ENCODE assay signal across 23 cellular contexts in the genomic region with DNA sequence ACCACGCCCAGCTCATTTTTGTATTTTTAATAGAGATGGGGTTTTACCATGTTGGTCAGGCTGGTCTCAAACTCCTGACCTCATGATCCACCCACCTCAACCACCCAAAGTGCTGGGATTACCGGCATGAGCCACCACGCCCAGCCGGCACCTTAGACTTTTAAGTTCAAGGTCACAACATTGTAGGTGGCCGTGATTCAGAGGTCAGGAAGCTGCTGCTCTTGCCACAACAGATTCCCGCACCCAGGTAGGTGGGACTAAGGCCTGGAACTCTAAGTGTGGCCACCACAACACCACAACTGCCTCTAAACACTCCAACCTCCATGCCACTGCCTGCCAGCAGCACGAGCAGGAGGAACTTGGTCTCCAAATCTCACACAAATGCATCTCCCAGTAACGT.
A peak's percentile ranks its signal among the peaks of the same experiment; 100 is the strongest.
DNase-seq lines count a peak whose midpoint lies in the region; ATAC-seq, FAIRE-seq and TF ChIP-seq lines count a peak whose summit lies in the region.
"Had no signal": no experiment of that assay in that cellular context is flagged by ENCODE, and none has a peak within 500 bp of the region (broad histone marks: within the 10 kb centered on the region; RNA-seq: fewer than 3 reads in every experiment).

No MANE protein-coding gene starts in this region.

- no peak for DNase-seq in HCT116 (ENCODE audit: low read depth, low spot score)
- DNase-seq in M059J (ENCODE audit: low read depth), result peak; percentile 8
- peak in 1 of 2 donors; percentile 15 for DNase-seq in foreskin keratinocyte
- DNase-seq in urothelium cell line (ENCODE audit: low spot score), result peak; percentile 40
- no peak for DNase-seq in DMS153 treated with DMSO at 0.1 percent for 48 hours (lab: John Stamatoyannopoulos, UW; ENCODE audit: unreplicated experiment)
- no peak for DNase-seq in NCI-H69 (lab: John Stamatoyannopoulos, UW)
- DNase-seq in AG08395 (ENCODE audit: low spot score), result no peak
- DNase-seq: BE2C; Calu3; CD8-positive, alpha-beta memory T cell; DND-41; H7; HFFc6; Kasumi-1; MG63; NCI-H1105 treated with DMSO at 0.1 percent for 48 hours; NCI-H146; NCI-H446 treated with DMSO at 0.1 percent for 48 hours; NCI-H526; RPMI8226; SHP77 had no signal

- H4K20me1 ChIP-seq in HCT116 (ENCODE audit: insufficient read depth), result no peaks in the 10 kb centered on the region; the same call in 1 of the 2 replicates

- TF ChIP-seq RAD21 in HCT116 (IDR thresholded peaks at IDR 0.05; ENCODE audit: low read depth), result no peak

- H2AFZ ChIP-seq in HCT116 (ENCODE audit: low read depth, low read length, poor library complexity, severe bottlenecking), result no peak overlapping the region

- CTCF ChIA-PET in HCT116 (lab: Charles Lee), result no interaction called here

- intact Hi-C loops in HCT116 (cut with micrococcal nuclease), result loop anchor here (5.0 kb wide), 1 partner anchor 413 kb away; no protein-coding TSS in a partner anchor

- BruUV-seq in HCT116 (replicated peaks; lab: Mats Ljungman, UMichigan), result no TSS peak

- peak; percentile 72 for ATAC-seq in HCT116
- ATAC-seq in foreskin keratinocyte, result peak; percentile 38

- no peaks in the 10 kb centered on the region for H3K27me3 ChIP-seq in HCT116 (ENCODE audit: insufficient read depth, low read length)
- H3K27me3 ChIP-seq in foreskin keratinocyte, result no peaks in the 10 kb centered on the region
- H3K27me3 ChIP-seq: BE2C, MG63 had no signal

- H3K9me3 ChIP-seq in HCT116 (ENCODE audit: control insufficient read depth in 1 of 2, insufficient read depth in 1 of 2, low read depth in 1 of 2, low read length in 2 of 2), result no peaks in the 10 kb centered on the region
- H3K9me3 ChIP-seq: BE2C, MG63 had no signal

- H3K9me2 ChIP-seq in HCT116 (ENCODE audit: insufficient read depth), result no peaks in the 10 kb centered on the region

- TF ChIP-seq CTCF in HCT116 (IDR thresholded peaks at IDR 0.05 in 2 of 3, conservative IDR thresholded peaks at IDR 0.05 in 1 of 3; ENCODE audit: borderline replicate concordance in 1 of 3, insufficient read depth in 1 of 3, low read depth in 2 of 3, low read length in 2 of 3) (no peak), foreskin keratinocyte (conservative IDR thresholded peaks at IDR 0.05) (no peak)

- no peaks in the 10 kb centered on the region for H3K79me2 ChIP-seq in HCT116 (ENCODE audit: insufficient read depth, low read length)

- POLR2A ChIA-PET in HCT116 (lab: Charles Lee), result no interaction called here

- no peak for TF ChIP-seq POLR2A in HCT116 (IDR thresholded peaks at IDR 0.05; ENCODE audit: borderline replicate concordance, extremely low read depth, insufficient read depth, insufficient read length)

- no peak overlapping the region for H3K27ac ChIP-seq in HCT116 (ENCODE audit: low read depth, low read length)
- peak overlapping the region; percentile 60 for H3K27ac ChIP-seq in foreskin keratinocyte
- H3K27ac ChIP-seq: SK-N-MC had no signal

- no peak for FAIRE-seq in urothelium cell line (lab: Jason Lieb, UNC)
- FAIRE-seq: GM18507 had no signal

- peak overlapping the region; percentile 45 for H3K4me2 ChIP-seq in HCT116 (ENCODE audit: low read length)

- no peak overlapping the region for H3K4me3 ChIP-seq in HCT116 (replicated peaks in 1 of 2; ENCODE audit: low read depth in 1 of 2, low read length in 2 of 2)
- H3K4me3 ChIP-seq: MG63, SK-N-MC had no signal

- no peaks in the 10 kb centered on the region for H3K36me3 ChIP-seq in HCT116 (ENCODE audit: control insufficient read depth in 1 of 2, insufficient read depth in 2 of 2, low read length in 2 of 2)
- H3K36me3 ChIP-seq: BE2C, MG63 had no signal

- H3K4me1 ChIP-seq in HCT116 (ENCODE audit: control insufficient read depth in 1 of 2, insufficient read depth in 2 of 2, low read length in 2 of 2), result peaks cover 4 to 11% of the 10 kb centered on the region in 2 experiments
- H3K4me1 ChIP-seq in foreskin keratinocyte, result peaks cover 10% of the 10 kb centered on the region
- H3K4me1 ChIP-seq: BE2C had no signal

- RAD21 ChIA-PET in HCT116 (lab: Charles Lee; ENCODE audit: low non-redundant PET in 1 of 2, low total read pairs in 2 of 2, uncharacterized antibody in 2 of 2, unreplicated experiment in 2 of 2), result no interaction called here

- no peak overlapping the region for H3K9ac ChIP-seq in HCT116 (ENCODE audit: low read length)

TF ChIP-seq in HCT116, 20 proteins besides CTCF, POLR2A, EP300 and RAD21:
- TF ChIP-seq YY1 (IDR thresholded peaks at IDR 0.05; ENCODE audit: extremely low read depth, insufficient replicate concordance, low read depth, low read length) (no peak), EGR1 (IDR thresholded peaks at IDR 0.05; ENCODE audit: low read depth) (no peak), CEBPB (IDR thresholded peaks at IDR 0.05; ENCODE audit: low read depth) (no peak), TCF7L2 (IDR thresholded peaks at IDR 0.05; ENCODE audit: borderline replicate concordance, extremely low read depth, insufficient read depth, insufficient read length) (peak; percentile 79), SRF (IDR thresholded peaks at IDR 0.05; ENCODE audit: low read depth) (no peak), EZH2phosphoT487 (IDR thresholded peaks at IDR 0.05; ENCODE audit: borderline replicate concordance) (no peak)

Comparison
In these comparisons a context has a peak if more than half of its experiments do, and no peak if none do; other contexts are left out.
1. DNase-seq: peak in M059J (single experiment) and urothelium cell line (single experiment); none in HCT116 (single experiment), DMS153 treated with DMSO at 0.1 percent for 48 hours (single experiment), NCI-H69 (single experiment) and AG08395 (single experiment).